In the genomic region with DNA sequence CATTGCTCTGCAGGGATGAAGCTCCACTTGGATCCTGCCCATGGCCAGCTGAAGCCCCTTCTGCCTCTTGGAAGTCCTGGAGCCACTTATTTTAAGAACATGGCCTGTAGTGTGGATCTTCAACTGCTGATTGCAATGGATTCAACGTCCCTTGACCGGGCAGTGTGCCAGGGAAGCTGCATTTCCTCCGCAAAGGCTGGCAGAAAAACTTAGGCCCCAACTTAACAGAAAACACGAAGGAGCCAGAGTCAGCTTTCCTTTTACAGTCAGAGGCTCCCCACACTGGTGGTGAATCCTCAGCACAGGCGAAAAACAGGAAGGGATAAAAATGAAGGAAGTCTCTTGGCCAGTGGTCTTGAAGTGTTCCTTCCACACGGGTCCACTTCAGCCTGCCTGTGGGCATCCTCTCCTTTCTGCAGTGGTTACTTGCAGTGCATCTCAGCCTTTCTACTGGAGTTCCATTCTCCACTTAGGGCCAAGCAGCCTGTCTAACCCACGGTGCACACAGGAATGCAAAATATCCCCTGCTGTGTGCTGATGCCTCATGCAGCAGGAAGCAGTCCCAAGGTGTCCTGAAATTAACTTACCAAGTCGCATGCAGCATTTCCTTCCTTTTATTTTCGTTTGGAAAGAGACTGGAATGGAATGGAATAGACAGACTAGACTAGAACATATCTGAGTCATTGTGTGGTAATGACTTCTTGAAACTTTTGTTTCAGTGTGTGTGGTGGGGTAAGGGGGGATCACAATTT, we compare ENCODE assay signal across 12 cellular contexts. TPM values are rescaled to one million over a fixed set of nuclear protein-coding genes. Genes with fewer than 3 reads are reported as not detected.
A peak's percentile ranks its signal among the peaks of the same experiment; 100 is the strongest.
DNase-seq lines count a peak whose midpoint lies in the region; ATAC-seq, FAIRE-seq and TF ChIP-seq lines count a peak whose summit lies in the region.
"Had no signal": no experiment of that assay in that cellular context is flagged by ENCODE, and none has a peak within 500 bp of the region (broad histone marks: within the 10 kb centered on the region; RNA-seq: fewer than 3 reads in every experiment).

No MANE protein-coding gene starts in this region.

- no peak for ATAC-seq in right cardiac atrium
- ATAC-seq: stimulated activated naive CD8-positive, alpha-beta T cell treated with anti-CD3 and anti-CD28 coated beads, Interleukin-15, Interleukin-2, amounts not matched to agents 100 U/mL and 50 U/mL, for 24 hours had no signal

- H3K27ac ChIP-seq in right cardiac atrium (ENCODE audit: low read length) (no peak overlapping the region), left ventricle myocardium inferior (replicated peaks) (no peak overlapping the region), RWPE1 (peak overlapping the region; percentile 81)

- H3K9me3 ChIP-seq in right cardiac atrium (ENCODE audit: control insufficient read depth, low read length) (no peaks in the 10 kb centered on the region), left ventricle myocardium inferior (replicated peaks) (no peaks in the 10 kb centered on the region), BE2C (no peaks in the 10 kb centered on the region)

- CTCF ChIA-PET in RWPE1 (lab: Yijun Ruan, JAX) = no interaction called here

- DNase-seq in right cardiac atrium (peak; percentile 25 to 73 (median 65)), left ventricle myocardium inferior (no peak), RWPE1 (ENCODE audit: low spot score) (no peak), fibroblast of the aortic adventitia (ENCODE audit: low read depth) (peak; percentile 41), urothelium cell line (ENCODE audit: low spot score) (peak; percentile 28), HUDEP-2 (lab: John Stamatoyannopoulos, UW; ENCODE audit: unreplicated experiment in 76 of 76) (no peak), BE2C (no peak), retina (no peak)
- DNase-seq: activated CD4-positive, alpha-beta memory T cell treated with anti-CD3 and anti-CD28 coated beads, Interleukin-2, amount 10 ng/mL, durations not matched to agents 7 days and 5 days; NCI-H82; stimulated activated CD4-positive, alpha-beta T cell treated with anti-CD3 and anti-CD28 coated beads, Interleukin-1b, Interleukin-23, amount 100 ng/mL, for 48 hours; stimulated activated naive CD8-positive, alpha-beta T cell treated with anti-CD3 and anti-CD28 coated beads, Interleukin-15, Interleukin-2, amounts not matched to agents 100 U/mL and 50 U/mL, for 24 hours had no signal

- H3K4me1 ChIP-seq in right cardiac atrium (ENCODE audit: control insufficient read depth, insufficient read depth, low read length) (peaks cover 4% of the 10 kb centered on the region), left ventricle myocardium inferior (no peaks in the 10 kb centered on the region), BE2C (no peaks in the 10 kb centered on the region)

- TF ChIP-seq CTCF in left ventricle myocardium inferior (IDR thresholded peaks at IDR 0.05; ENCODE audit: borderline replicate concordance) = no peak
- no peak for TF ChIP-seq CTCF in RWPE1 (conservative IDR thresholded peaks at IDR 0.05; ENCODE audit: low read depth)
- TF ChIP-seq CTCF in fibroblast of the aortic adventitia (IDR thresholded peaks at IDR 0.05; ENCODE audit: insufficient read depth, low read length) = no peak
- TF ChIP-seq CTCF in BE2C (IDR thresholded peaks at IDR 0.05; ENCODE audit: low read depth, low read length) = no peak

- POLR2A ChIA-PET in RWPE1 (lab: Yijun Ruan, JAX; ENCODE audit: low non-redundant PET) = no interaction called here

- no peaks in the 10 kb centered on the region for H3K27me3 ChIP-seq in right cardiac atrium (ENCODE audit: control insufficient read depth, insufficient read depth)
- peaks cover 62% of the 10 kb centered on the region for H3K27me3 ChIP-seq in left ventricle myocardium inferior (ENCODE audit: low read depth)
- H3K27me3 ChIP-seq in BE2C = peaks cover 6% of the 10 kb centered on the region

- H3K36me3 ChIP-seq in left ventricle myocardium inferior (no peaks in the 10 kb centered on the region), BE2C (no peaks in the 10 kb centered on the region)

- intact Hi-C loops in right cardiac atrium (cut with DNase I) = no loop called here
- intact Hi-C loops in left ventricle myocardium inferior (cut with micrococcal nuclease) = no loop called here

- peak; percentile 27 for FAIRE-seq in urothelium cell line (lab: Jason Lieb, UNC)

- WGBS in right cardiac atrium = 23% methylated on average over 9 of the region's 9 CpGs

- H3K4me3 ChIP-seq in right cardiac atrium (ENCODE audit: low read length) = no peak overlapping the region
- no peak overlapping the region for H3K4me3 ChIP-seq in left ventricle myocardium inferior
- no peak overlapping the region for H3K4me3 ChIP-seq in fibroblast of the aortic adventitia (ENCODE audit: low read depth, low read length)
- no peak overlapping the region for H3K4me3 ChIP-seq in BE2C (ENCODE audit: low read depth, low read length)

RNA-seq across cellular contexts. Expression of a gene that starts 26.1 kb away (rescaled TPM):
- total RNA-seq in right cardiac atrium (not detected), left ventricle myocardium inferior (not detected), fibroblast of the aortic adventitia (ENCODE audit: low replicate concordance) (1.3 TPM in 1 of 2 replicates, not detected in the other)
- not detected for polyA plus RNA-seq in right cardiac atrium
- polyA plus RNA-seq in BE2C (2012; ENCODE audit: insufficient read depth, insufficient read length, low read depth) = not detected
- total RNA-seq: activated CD4-positive, alpha-beta memory T cell treated with anti-CD3 and anti-CD28 coated beads, Interleukin-2, amount 10 ng/mL, durations not matched to agents 7 days and 5 days had no signal

Comparison
In these comparisons a context has a peak if more than half of its experiments do, and no peak if none do; other contexts are left out.
1. DNase-seq: peak in right cardiac atrium (3 of 3), fibroblast of the aortic adventitia (single experiment) and urothelium cell line (single experiment); none in left ventricle myocardium inferior (single experiment), RWPE1 (single experiment), HUDEP-2 (0 of 76), BE2C (single experiment) and retina (single experiment).